ENCODE assay signal across 8 cellular contexts in genomic region chr9:5455181-5455580, GRCh38. TPM values are rescaled to one million over a fixed set of nuclear protein-coding genes. Genes with fewer than 3 reads are reported as not detected.
DNase-seq lines count a peak whose midpoint lies in the region; ATAC-seq and TF ChIP-seq lines count a peak whose summit lies in the region.
"Had no signal": no experiment of that assay in that cellular context is flagged by ENCODE, and none has a peak within 500 bp of the region (broad histone marks: within the 10 kb centered on the region; RNA-seq: fewer than 3 reads in every experiment).

No MANE protein-coding gene starts in this region.

- intact Hi-C loops in ascending aorta (cut with DNase I) = loop anchor here (10.0 kb wide), 1 partner anchor 380 kb away; the partner anchor contains the start of gene ERMP1

- peak overlapping the region; percentile 79 to 80 for H3K27ac ChIP-seq in ascending aorta

- no peaks in the 10 kb centered on the region for H3K27me3 ChIP-seq in ascending aorta

- peaks cover 1 to 6% of the 10 kb centered on the region in 2 donors for H3K36me3 ChIP-seq in ascending aorta

- peak; percentile 60 for DNase-seq in GM12865 (ENCODE audit: low read depth)
- DNase-seq in ascending aorta (ENCODE audit: low spot score in 2 of 2) = no peak
- DNase-seq in omental fat pad (ENCODE audit: low spot score) = no peak
- no peak for DNase-seq in GM13977 (ENCODE audit: low spot score)
- DNase-seq in T1000 (lab: John Stamatoyannopoulos, UW) = no peak
- no peak for DNase-seq in NCI-H2107 (lab: John Stamatoyannopoulos, UW)
- DNase-seq: stimulated activated CD4-positive, alpha-beta T cell treated with anti-CD3 and anti-CD28 coated beads, Interleukin-2, amount 100 ng/mL, for 48 hours had no signal

- no peak for TF ChIP-seq CTCF in GM12865 (IDR thresholded peaks at IDR 0.05; ENCODE audit: insufficient read depth, low read depth, low read length, missing control alignments)
- TF ChIP-seq CTCF in ascending aorta (IDR thresholded peaks at IDR 0.05) = no peak
- TF ChIP-seq CTCF in omental fat pad (IDR thresholded peaks at IDR 0.05) = no peak
- no peak for TF ChIP-seq CTCF in GM13977 (IDR thresholded peaks at IDR 0.05; ENCODE audit: extremely low read depth, insufficient read depth, missing control alignments)

- H3K4me3 ChIP-seq in GM12865 (ENCODE audit: low read depth, low read length) = peak overlapping the region; percentile 65
- H3K4me3 ChIP-seq in ascending aorta = peak overlapping the region in 1 of 2 donors; percentile 1

- in situ Hi-C loops in GM13977 (cut with MboI; ENCODE audit: low pct_unique_long_range_greater_than_20kb, low sequenced_read_pairs, unreplicated experiment) = no loop called here

- ATAC-seq in HG03354 (IDR thresholded peaks at IDR 0.05; ENCODE audit: poor library complexity, severe bottlenecking, unreplicated experiment) = peak; percentile 21
- ATAC-seq in omental fat pad (ENCODE audit: low FRiP score) = peak; percentile 68

- no peaks in the 10 kb centered on the region for H3K9me3 ChIP-seq in ascending aorta

- peaks cover 3 to 22% of the 10 kb centered on the region in 2 donors for H3K4me1 ChIP-seq in ascending aorta

RNA-seq across cellular contexts. Expression of gene CD274, which starts 4.8 kb away (rescaled TPM):
- 23.8 TPM for total RNA-seq in ascending aorta
- 10 to 100 TPM in 1 of 4 donors, 1 to 10 TPM in 3; 1.4 to 10.4 (median 6.7) TPM for total RNA-seq in omental fat pad

RNA-seq across cellular contexts. Expression of gene PLGRKT, which starts 17.5 kb away (rescaled TPM):
- total RNA-seq in ascending aorta (not detected), omental fat pad (10 to 100 TPM in 3 of 4 donors, 1 to 10 TPM in 1; 8.9 to 15.3 (median 12.3) TPM)

RNA-seq across cellular contexts. Expression of gene PDCD1LG2, which starts 55.1 kb away (rescaled TPM):
- total RNA-seq in ascending aorta (1.1 TPM), omental fat pad (10 to 100 TPM in 1 of 4 donors, 1 to 10 TPM in 3; 3.5 to 10.7 (median 3.8) TPM)
